In genomic region chr11:75350122-75350742, GRCh38 we compare ENCODE assay signal across 8 cellular contexts. TPM values are rescaled to one million over a fixed set of nuclear protein-coding genes. Genes with fewer than 3 reads are reported as not detected.
DNase-seq lines count a peak whose midpoint lies in the region; ATAC-seq, FAIRE-seq and TF ChIP-seq lines count a peak whose summit lies in the region.

No MANE protein-coding gene starts in this region.

- peak overlapping the region; percentile 95 to 100 for H3K18ac ChIP-seq in mesenchymal stem cell (ENCODE audit: low read depth in 1 of 2, low read length in 2 of 2)

- peaks cover 70% of the 10 kb centered on the region for H3K4me1 Mint-ChIP-seq in activated T-cell treated with anti-CD3 and anti-CD28 coated beads, Interleukin-2, amount 50 U/mL, for 24 hours (ENCODE audit: low read depth)

- intact Hi-C loops in K562 (cut with micrococcal nuclease) = no loop called here
- intact Hi-C loops in tibial artery (cut with DNase I; ENCODE audit: low total_unique reads) = no loop called here

- H3K27me3 Mint-ChIP-seq in activated T-cell treated with anti-CD3 and anti-CD28 coated beads, Interleukin-2, amount 50 U/mL, for 24 hours = no peaks in the 10 kb centered on the region

- H2BK12ac ChIP-seq in mesenchymal stem cell (ENCODE audit: low read length in 2 of 2) = peak overlapping the region in 1 of 2 experiments; percentile 94

- H3K4me1 ChIP-seq in K562 (replicated peaks in 1 of 2; ENCODE audit: control insufficient read depth in 2 of 2, insufficient read depth in 2 of 2, low read length in 2 of 2) (peaks cover 43 to 60% of the 10 kb centered on the region in 2 experiments), mesenchymal stem cell (ENCODE audit: control insufficient read depth, insufficient read depth, low read depth, low read length) (peaks cover 42% of the 10 kb centered on the region), tibial artery (peaks cover 0 to 65% (median 35%) of the 10 kb centered on the region in 4 donors)

- H3K9me1 ChIP-seq in K562 (ENCODE audit: control insufficient read depth, insufficient read depth, low read length) = no peaks in the 10 kb centered on the region

- no peak for TF ChIP-seq POLR2A in K562 (conservative IDR thresholded peaks at IDR 0.05)

- TF ChIP-seq EP300 in K562 (IDR thresholded peaks at IDR 0.05; ENCODE audit: low read length) = no peak

- no peak overlapping the region for H4K8ac ChIP-seq in mesenchymal stem cell (ENCODE audit: low read length)

- H3K79me2 ChIP-seq in K562 (ENCODE audit: control insufficient read depth, insufficient read depth, low read length) = peaks cover 60% of the 10 kb centered on the region

- H2BK120ac ChIP-seq in mesenchymal stem cell (ENCODE audit: low read depth, low read length) = no peak overlapping the region

- peak overlapping the region; percentile 83 for H2BK15ac ChIP-seq in mesenchymal stem cell (ENCODE audit: low read depth, poor library complexity, severe bottlenecking)

- H3K27me3 ChIP-seq in K562 (ENCODE audit: control insufficient read depth in 2 of 2, insufficient read depth in 2 of 2, low read length in 2 of 2) (no peaks in the 10 kb centered on the region), mesenchymal stem cell (ENCODE audit: control insufficient read depth in 1 of 2, insufficient read depth in 1 of 2, low read length in 2 of 2) (no peaks in the 10 kb centered on the region), tibial artery (no peaks in the 10 kb centered on the region)

- H3K9me3 ChIP-seq in K562 (replicated peaks; ENCODE audit: control insufficient read depth, insufficient read depth, low read depth, low read length) = no peaks in the 10 kb centered on the region
- no peaks in the 10 kb centered on the region for H3K9me3 ChIP-seq in mesenchymal stem cell (ENCODE audit: control insufficient read depth, low read length)
- no peaks in the 10 kb centered on the region for H3K9me3 ChIP-seq in tibial artery

- no peak for TF ChIP-seq RAD21 in K562 (CRISPR knock-in tag; conservative IDR thresholded peaks at IDR 0.05 in 1 of 2, IDR thresholded peaks at IDR 0.05 in 1 of 2)

- H3K27ac Mint-ChIP-seq in activated T-cell treated with anti-CD3 and anti-CD28 coated beads, Interleukin-2, amount 50 U/mL, for 24 hours = peak overlapping the region; percentile 87

- peaks cover 20% of the 10 kb centered on the region for H3K79me1 ChIP-seq in mesenchymal stem cell (replicated peaks; ENCODE audit: low read length, poor library complexity, severe bottlenecking)

- in situ Hi-C loops in K562 (cut with MboI) = no loop called here

- H2AK5ac ChIP-seq in mesenchymal stem cell (ENCODE audit: low read length, severe bottlenecking) = no peak overlapping the region

- no peak for ATAC-seq in K562
- ATAC-seq in GM19467 (IDR thresholded peaks at IDR 0.05; ENCODE audit: unreplicated experiment) = no peak

- 42% methylated on average over 9 of the region's 9 CpGs for WGBS in K562 (ENCODE audit: insufficient coverage, low coverage, missing lambda C conversion rate)
- 30% methylated on average over 7 of the region's 9 CpGs for WGBS in mesenchymal stem cell

- FAIRE-seq in K562 (lab: Jason Lieb, UNC) = no peak

- DNase-seq in activated T-cell treated with anti-CD3 and anti-CD28 coated beads, Interleukin-2, amount 50 U/mL, for 24 hours = no peak
- no peak for DNase-seq in activated T-cell treated with anti-CD3 and anti-CD28 coated beads for 4 hours
- DNase-seq in K562 (ENCODE audit: extremely low read depth in 1 of 4, low spot score in 3 of 4) = no peak
- DNase-seq in mesenchymal stem cell = no peak
- no peak for DNase-seq in tibial artery
- DNase-seq in RPMI8226 = no peak
- no peak for DNase-seq in DMS114 treated with DMSO at 0.1 percent for 48 hours (lab: John Stamatoyannopoulos, UW; ENCODE audit: unreplicated experiment)

- no peak overlapping the region for H2BK5ac ChIP-seq in mesenchymal stem cell (ENCODE audit: low read depth, low read length, poor library complexity, severe bottlenecking)

- no peaks in the 10 kb centered on the region for H3K9me3 Mint-ChIP-seq in activated T-cell treated with anti-CD3 and anti-CD28 coated beads, Interleukin-2, amount 50 U/mL, for 24 hours

- CTCF ChIA-PET in K562 (lab: Yijun Ruan, JAX; ENCODE audit: low intra/inter-chr PET ratio) = no interaction called here

- no peaks in the 10 kb centered on the region for H3K36me3 Mint-ChIP-seq in activated T-cell treated with anti-CD3 and anti-CD28 coated beads, Interleukin-2, amount 50 U/mL, for 24 hours (ENCODE audit: low read depth)

- peaks cover 20% of the 10 kb centered on the region; the same call in 1 of the 3 replicates for H3K36me3 ChIP-seq in K562 (ENCODE audit: control insufficient read depth, insufficient read depth, low read length)
- H3K36me3 ChIP-seq in mesenchymal stem cell (ENCODE audit: control insufficient read depth in 1 of 2, insufficient read depth in 2 of 2, low read depth in 1 of 2, low read length in 2 of 2) = peaks cover 0 to 2% of the 10 kb centered on the region in 2 experiments
- H3K36me3 ChIP-seq in tibial artery = no peaks in the 10 kb centered on the region

- H4K91ac ChIP-seq in mesenchymal stem cell (ENCODE audit: low read length) = peak overlapping the region; percentile 5

- H2AFZ ChIP-seq in K562 (ENCODE audit: low read depth, low read length) = peak overlapping the region; percentile 89
- H2AFZ ChIP-seq in mesenchymal stem cell (ENCODE audit: low read depth, low read length) = no peak overlapping the region

- peak overlapping the region; percentile 79 for H3K4me3 Mint-ChIP-seq in activated T-cell treated with anti-CD3 and anti-CD28 coated beads, Interleukin-2, amount 50 U/mL, for 24 hours

- BruUV-seq in K562 (replicated peaks; lab: Mats Ljungman, UMichigan) = no TSS peak

- H3K4me2 ChIP-seq in K562 (ENCODE audit: insufficient read depth, low read length) (peak overlapping the region; percentile 100), mesenchymal stem cell (ENCODE audit: low read length, poor library complexity, severe bottlenecking) (peak overlapping the region; percentile 19)

- peak overlapping the region; percentile 69 for H3K4me3 ChIP-seq in K562
- H3K4me3 ChIP-seq in mesenchymal stem cell (ENCODE audit: insufficient read depth in 1 of 2, low read depth in 1 of 2, low read length in 2 of 2) = peak overlapping the region in 1 of 2 experiments; percentile 96
- peak overlapping the region; percentile 54 to 63 for H3K4me3 ChIP-seq in tibial artery

- H3K9ac ChIP-seq in K562 (ENCODE audit: insufficient read depth in 1 of 2, low read depth in 2 of 2, low read length in 2 of 2) (peak overlapping the region; percentile 86 to 99), mesenchymal stem cell (ENCODE audit: low read length) (peak overlapping the region; percentile 85)

- no peak overlapping the region for H3K14ac ChIP-seq in mesenchymal stem cell (ENCODE audit: low read length in 2 of 2)

- no peak for TF ChIP-seq CTCF in K562 (IDR thresholded peaks at IDR 0.05 in 2 of 3, conservative IDR thresholded peaks at IDR 0.05 in 1 of 3; ENCODE audit: insufficient read depth in 2 of 3, low read depth in 1 of 3, low read length in 3 of 3)
- TF ChIP-seq CTCF in tibial artery (IDR thresholded peaks at IDR 0.05) = no peak

- no peak overlapping the region for H3K23ac ChIP-seq in mesenchymal stem cell (ENCODE audit: low read length in 2 of 2)

- peak overlapping the region; percentile 81 for H3K27ac ChIP-seq in K562 (ENCODE audit: extremely low read depth, low read depth, low read length)
- no peak overlapping the region for H3K27ac ChIP-seq in mesenchymal stem cell (ENCODE audit: low read length, poor library complexity, severe bottlenecking)
- H3K27ac ChIP-seq in tibial artery = peak overlapping the region; percentile 60 to 65

- POLR2A ChIA-PET in K562 (lab: Yijun Ruan, JAX) = interaction anchor here (0.5 to 1.3 kb wide), 10 partner anchors 9 to 886 kb away, joined by 3 to 5 read pairs (median 3); no protein-coding TSS in a partner anchor

- H3K4ac ChIP-seq in mesenchymal stem cell (ENCODE audit: low read depth in 1 of 2, low read length in 2 of 2) = peak overlapping the region in 1 of 2 experiments; percentile 100

- no peaks in the 10 kb centered on the region; the same call in 1 of the 2 replicates for H4K20me1 ChIP-seq in K562 (replicated peaks; ENCODE audit: control insufficient read depth, insufficient read depth, low read length)

RNA-seq across cellular contexts. Expression of gene ARRB1, which starts 1.2 kb away (rescaled TPM):
- total RNA-seq in K562 (2011; cell fraction: chromatin; rRNA removed; ENCODE audit: low replicate concordance) = 58.4 and 169 TPM in 2 replicates
- total RNA-seq in K562 (2011; cell fraction: nucleolus; rRNA removed) = 93.3 and 107 TPM in 2 replicates
- 70.8 and 73.7 TPM in 2 replicates for total RNA-seq in K562 (2011; cell fraction: nucleoplasm; rRNA removed)
- total RNA-seq in K562 (2014; rRNA removed) = 21.8 and 27.6 TPM in 2 replicates
- 22.9 and 28.5 TPM in 2 replicates for total RNA-seq in K562 (2014; rRNA removed; fragmentation: Illumina TruSeq; extraction: Trizol)
- total RNA-seq in K562 (2015; rRNA removed; fragmentation: Illumina TruSeq; extraction: Trizol) = 41.7 and 43.5 TPM in 2 replicates
- total RNA-seq in K562 (2021) = 43.6 and 45.4 TPM in 2 replicates
- polyA plus RNA-seq in K562 (2011; rRNA removed) = 26.2 and 30.8 TPM in 2 replicates
- polyA plus RNA-seq in K562 (2011; cell fraction: cytosol; rRNA removed) = 28.6 and 44.2 TPM in 2 replicates
- polyA plus RNA-seq in K562 (2011; cell fraction: nucleus; rRNA removed) = 30.8 and 44.9 TPM in 2 replicates
- polyA plus RNA-seq in K562 (2012) = 33.4 and 35.1 TPM in 2 replicates
- polyA plus RNA-seq in K562 (2014; fragmentation: Illumina TruSeq; extraction: Trizol) = 35.6 and 38.4 TPM in 2 replicates
- 10 to 100 TPM in 1 of 2 experiments, 1 to 10 TPM in 1; 6.6 to 13.1 TPM for polyA plus RNA-seq in K562 (2014; fragmentation: Nextera tagmentation; extraction: Ambion mirVana)
- 24.2 and 30.6 TPM in 2 replicates for polyA plus RNA-seq in K562 (2014; rRNA removed)
- 80.3 and 121 TPM in 2 replicates for polyA minus RNA-seq in K562 (2011; rRNA and poly(A)+ RNA removed)
- 31.7 and 45.7 TPM in 2 replicates for polyA minus RNA-seq in K562 (2011; cell fraction: cytosol; rRNA and poly(A)+ RNA removed)
- 63.5 and 65.3 TPM in 2 replicates for polyA minus RNA-seq in K562 (2011; cell fraction: nucleus; rRNA and poly(A)+ RNA removed)
- polyA plus RNA-seq in mesenchymal stem cell (2013, experiment 1 of 2) = 65.2 TPM
- polyA plus RNA-seq in mesenchymal stem cell (2013, experiment 2 of 2) = 64.4 TPM

RNA-seq across cellular contexts. Expression of gene RPS3, which starts 49.1 kb away (rescaled TPM):
- total RNA-seq in K562 (2011; cell fraction: chromatin; rRNA removed; ENCODE audit: low replicate concordance) = 368 and 416 TPM in 2 replicates
- total RNA-seq in K562 (2011; cell fraction: nucleolus; rRNA removed) = 577 and 735 TPM in 2 replicates
- total RNA-seq in K562 (2011; cell fraction: nucleoplasm; rRNA removed) = 828 and 1,575 TPM in 2 replicates
- total RNA-seq in K562 (2014; rRNA removed) = 2,700 and 3,102 TPM in 2 replicates
- total RNA-seq in K562 (2014; rRNA removed; fragmentation: Illumina TruSeq; extraction: Trizol) = 3,530 and 3,738 TPM in 2 replicates
- total RNA-seq in K562 (2015; rRNA removed; fragmentation: Illumina TruSeq; extraction: Trizol) = 3,411 and 3,679 TPM in 2 replicates
- total RNA-seq in K562 (2021) = 3,592 and 3,622 TPM in 2 replicates
- polyA plus RNA-seq in K562 (2011; rRNA removed) = 3,472 and 4,261 TPM in 2 replicates
- 3,466 and 4,968 TPM in 2 replicates for polyA plus RNA-seq in K562 (2011; cell fraction: cytosol; rRNA removed)
- 1,428 and 2,203 TPM in 2 replicates for polyA plus RNA-seq in K562 (2011; cell fraction: nucleus; rRNA removed)
- polyA plus RNA-seq in K562 (2012) = 4,980 and 5,479 TPM in 2 replicates
- 4,042 and 4,231 TPM in 2 replicates for polyA plus RNA-seq in K562 (2014; fragmentation: Illumina TruSeq; extraction: Trizol)
- 1,000 to 10,000 TPM; 5,693 to 5,771 TPM for polyA plus RNA-seq in K562 (2014; fragmentation: Nextera tagmentation; extraction: Ambion mirVana)
- 3,097 and 3,731 TPM in 2 replicates for polyA plus RNA-seq in K562 (2014; rRNA removed)
- 1,903 and 2,025 TPM in 2 replicates for polyA minus RNA-seq in K562 (2011; rRNA and poly(A)+ RNA removed)
- 774 and 918 TPM in 2 replicates for polyA minus RNA-seq in K562 (2011; cell fraction: cytosol; rRNA and poly(A)+ RNA removed)
- polyA minus RNA-seq in K562 (2011; cell fraction: nucleus; rRNA and poly(A)+ RNA removed) = 197 and 395 TPM in 2 replicates
- polyA plus RNA-seq in mesenchymal stem cell (2013, experiment 1 of 2) = 4,029 TPM
- polyA plus RNA-seq in mesenchymal stem cell (2013, experiment 2 of 2) = 4,151 TPM
